ENCODE assay signal across 1 cellular context in genomic region chr7:22671177-22671879, GRCh38.
TF ChIP-seq lines count a peak whose summit lies in the region.

No MANE protein-coding gene starts in this region.

TF ChIP-seq in endothelial cell of umbilical vein, 7 proteins besides CTCF, POLR2A, EP300 and RAD21:
- peak; percentile 19 for TF ChIP-seq POLR2AphosphoS5 (IDR thresholded peaks at IDR 0.05; ENCODE audit: insufficient read depth, low read depth, low read length)
- no peak for TF ChIP-seq JUN (IDR thresholded peaks at IDR 0.05; ENCODE audit: borderline replicate concordance, insufficient read depth, insufficient read length, low read depth)
- peak; percentile 32 for TF ChIP-seq FOS (IDR thresholded peaks at IDR 0.05; ENCODE audit: borderline replicate concordance, insufficient read depth, low read length)
- no peak for TF ChIP-seq MAX (IDR thresholded peaks at IDR 0.05; ENCODE audit: insufficient read depth, insufficient read length)
- TF ChIP-seq GATA2 (IDR thresholded peaks at IDR 0.05; ENCODE audit: insufficient read depth, insufficient read length, low read depth, low read length) = peak; percentile 45
- TF ChIP-seq MYC (IDR thresholded peaks at IDR 0.05; ENCODE audit: low read depth, low read length) = no peak
- TF ChIP-seq EZH2 (IDR thresholded peaks at IDR 0.05; ENCODE audit: borderline replicate concordance, low read depth, low read length, severe bottlenecking) = no peak
